7 cellular contexts compared by ENCODE assay signal in genomic region chr12:50258167-50258551, GRCh38. TPM values are rescaled to one million over a fixed set of nuclear protein-coding genes. Genes with fewer than 3 reads are reported as not detected.
DNase-seq lines count a peak whose midpoint lies in the region; ATAC-seq and TF ChIP-seq lines count a peak whose summit lies in the region.

No MANE protein-coding gene starts in this region.

- no peak for TF ChIP-seq CTCF in RWPE1 (conservative IDR thresholded peaks at IDR 0.05; ENCODE audit: low read depth)
- no peak for TF ChIP-seq CTCF in esophagus muscularis mucosa (IDR thresholded peaks at IDR 0.05)
- TF ChIP-seq CTCF in mucosa of descending colon (IDR thresholded peaks at IDR 0.05), result no peak
- TF ChIP-seq CTCF in transverse colon (IDR thresholded peaks at IDR 0.05), result no peak

- DNase-seq in RWPE1 (ENCODE audit: low spot score) (no peak), esophagus muscularis mucosa (ENCODE audit: extremely low spot score) (no peak), mucosa of descending colon (peak in 1 of 3 donors; percentile 50), transverse colon (peak; percentile 43), DMS153 (lab: John Stamatoyannopoulos, UW) (no peak), NCI-H2107 treated with DMSO at 0.1 percent for 48 hours (lab: John Stamatoyannopoulos, UW; ENCODE audit: unreplicated experiment) (no peak)

- TF ChIP-seq EP300 in esophagus muscularis mucosa (IDR thresholded peaks at IDR 0.05) (no peak), transverse colon (IDR thresholded peaks at IDR 0.05; ENCODE audit: low read depth) (no peak)

- CTCF ChIA-PET in RWPE1 (lab: Yijun Ruan, JAX), result interaction anchor here (0.5 to 0.8 kb wide), 2 partner anchors 21 to 123 kb away, joined by 3 to 5 read pairs; no protein-coding TSS in a partner anchor

- intact Hi-C loops in esophagus muscularis mucosa (cut with DNase I) (no loop called here), mucosa of descending colon (cut with DNase I, micrococcal nuclease) (no loop called here), transverse colon (cut with DNase I; ENCODE audit: low total_unique reads) (no loop called here)

- H3K27ac ChIP-seq in RWPE1 (peak overlapping the region; percentile 64), esophagus muscularis mucosa (replicated peaks in 1 of 4) (peak overlapping the region; percentile 46 to 68 (median 60)), transverse colon (peak overlapping the region; percentile 76 to 87 (median 86))

- POLR2A ChIA-PET in RWPE1 (lab: Yijun Ruan, JAX; ENCODE audit: low non-redundant PET), result no interaction called here

- H3K4me1 ChIP-seq in esophagus muscularis mucosa, result peaks cover 27 to 37% (median 31%) of the 10 kb centered on the region in 4 donors
- H3K4me1 ChIP-seq in mucosa of descending colon (ENCODE audit: low read depth), result peaks cover 48% of the 10 kb centered on the region
- H3K4me1 ChIP-seq in transverse colon, result peaks cover 20 to 80% (median 45%) of the 10 kb centered on the region in 4 donors

- H3K36me3 ChIP-seq in esophagus muscularis mucosa (no peaks in the 10 kb centered on the region), mucosa of descending colon (ENCODE audit: low read depth) (no peaks in the 10 kb centered on the region), transverse colon (no peaks in the 10 kb centered on the region)

- H3K4me3 ChIP-seq in esophagus muscularis mucosa (no peak overlapping the region), mucosa of descending colon (no peak overlapping the region), transverse colon (no peak overlapping the region)

- in situ Hi-C loops in transverse colon (cut with MboI; ENCODE audit: low pct_ligation_motif_present in 1 of 4, low pct_unique_long_range_greater_than_20kb in 1 of 4, low sequenced_read_pairs in 3 of 4), result no loop called here

- 65% methylated on average over 5 of the region's 5 CpGs for WGBS in esophagus muscularis mucosa
- WGBS in transverse colon (ENCODE audit: low coverage in 1 of 2), 2 donors, result 48% methylated on average over 5 of the region's 5 CpGs; no CpG with 5 or more reads in 1 of the 2 donors

- peak; percentile 56 for ATAC-seq in mucosa of descending colon
- no peak for ATAC-seq in HG03432 (IDR thresholded peaks at IDR 0.05; ENCODE audit: unreplicated experiment)

- H3K27me3 ChIP-seq in esophagus muscularis mucosa (no peaks in the 10 kb centered on the region), transverse colon (no peaks in the 10 kb centered on the region)

- no peaks in the 10 kb centered on the region for H3K9me3 ChIP-seq in esophagus muscularis mucosa
- no peaks in the 10 kb centered on the region for H3K9me3 ChIP-seq in mucosa of descending colon
- H3K9me3 ChIP-seq in transverse colon, result no peaks in the 10 kb centered on the region

- TF ChIP-seq POLR2A in esophagus muscularis mucosa (IDR thresholded peaks at IDR 0.05; ENCODE audit: low read depth) (no peak), transverse colon (IDR thresholded peaks at IDR 0.05) (no peak)

RNA-seq across cellular contexts. Expression of gene LIMA1, which starts 25.2 kb away (rescaled TPM):
- 10 to 100 TPM; 23.9 to 62.7 (median 37.2) TPM for total RNA-seq in esophagus muscularis mucosa
- 100 to 1,000 TPM; 155 to 364 (median 249) TPM for total RNA-seq in mucosa of descending colon
- total RNA-seq in transverse colon, result 100 to 1,000 TPM; 151 to 259 (median 243) TPM
